Comparison of ENCODE assay signal across 29 cellular contexts in the genomic region with DNA sequence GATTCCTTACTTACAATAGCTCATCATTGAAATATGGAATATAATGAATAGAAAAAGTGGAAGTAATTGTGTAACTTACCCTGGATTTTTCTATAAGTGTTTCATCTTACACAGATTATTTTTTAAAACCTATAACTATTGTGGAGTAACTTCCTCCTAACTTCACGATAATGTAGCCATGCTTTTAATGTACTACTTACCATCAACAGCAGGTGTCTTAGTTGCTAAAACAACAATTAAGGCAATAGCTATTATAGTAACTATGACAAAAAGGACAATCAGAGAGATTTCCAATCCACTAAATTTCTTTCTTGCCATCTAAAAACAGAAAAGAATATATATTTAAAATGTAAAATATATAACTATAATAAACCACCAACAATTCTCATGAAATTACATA. TPM values are rescaled to one million over a fixed set of nuclear protein-coding genes. Genes with fewer than 3 reads are reported as not detected.
"Had no signal": no experiment of that assay in that cellular context is flagged by ENCODE, and none has a peak within 500 bp of the region (broad histone marks: within the 10 kb centered on the region; RNA-seq: fewer than 3 reads in every experiment).

No MANE protein-coding gene starts in this region.

- H2AFZ ChIP-seq: neural progenitor cell, parathyroid adenoma had no signal

- H3K4me2 ChIP-seq: neural progenitor cell had no signal

- H3K9me3 ChIP-seq: esophagus muscularis mucosa, heart right ventricle, testis, tibial artery had no signal

- H3K4me3 ChIP-seq: dorsolateral prefrontal cortex, esophagus muscularis mucosa, heart right ventricle, lung, neural progenitor cell, spleen, testis, tibial artery had no signal

- H3K9ac ChIP-seq: neural progenitor cell, parathyroid adenoma had no signal

- H3K4me1 ChIP-seq: esophagus muscularis mucosa, heart right ventricle, neural progenitor cell, parathyroid adenoma, spleen, testis, tibial artery had no signal

- H3K27ac ChIP-seq: dorsolateral prefrontal cortex, esophagus muscularis mucosa, heart right ventricle, neural progenitor cell, parathyroid adenoma, spleen, testis, tibial artery had no signal

- H3K36me3 ChIP-seq: esophagus muscularis mucosa, heart right ventricle, neural progenitor cell, spleen, tibial artery had no signal

- H3K79me2 ChIP-seq: parathyroid adenoma had no signal

- DNase-seq: dorsolateral prefrontal cortex; effector CD8-positive, alpha-beta T cell; foreskin melanocyte; glutamatergic neuron; heart right ventricle; hypothalamus; immature natural killer cell; islet precursor cell; kidney glomerular epithelial cell; left ventricle myocardium superior; mesenchymal stem cell; naive thymus-derived CD4-positive, alpha-beta T cell; spleen; stimulated activated CD4-positive, alpha-beta T cell treated with anti-CD3 and anti-CD28 coated beads, Interleukin-4, amount 100 ng/mL, for 4 hours; stimulated activated naive CD8-positive, alpha-beta T cell treated with anti-CD3 and anti-CD28 coated beads, Interleukin-15, Interleukin-2, amounts not matched to agents 100 U/mL and 50 U/mL, for 24 hours; substantia nigra; testis; tibial artery had no signal

- H3K27me3 ChIP-seq: dorsolateral prefrontal cortex, esophagus muscularis mucosa, heart right ventricle, neural progenitor cell, spleen, testis, tibial artery had no signal

RNA-seq across cellular contexts. Expression of gene SI, which starts 2.6 kb away (rescaled TPM):
- total RNA-seq: endothelial cell of umbilical vein; epithelial cell of proximal tubule; fibroblast of lung; heart right ventricle; left ventricle myocardium superior; lung; mesothelial cell of epicardium; naive thymus-derived CD4-positive, alpha-beta T cell; osteoblast; sciatic nerve; spleen; urinary bladder had no signal
- polyA plus RNA-seq: endothelial cell of umbilical vein; fibroblast of lung; heart right ventricle; immature natural killer cell; naive thymus-derived CD4-positive, alpha-beta T cell; urinary bladder had no signal
